Comparison of ENCODE assay signal across 9 cellular contexts in genomic region chr12:23055004-23055403, GRCh38.
DNase-seq lines count a peak whose midpoint lies in the region; ATAC-seq, FAIRE-seq and TF ChIP-seq lines count a peak whose summit lies in the region.
"Had no signal": no experiment of that assay in that cellular context is flagged by ENCODE, and none has a peak within 500 bp of the region (broad histone marks: within the 10 kb centered on the region; RNA-seq: fewer than 3 reads in every experiment).

No MANE protein-coding gene starts in this region.

- no peak overlapping the region for H3K4me2 ChIP-seq in hepatocyte

- H3K4me1 ChIP-seq in hepatocyte (ENCODE audit: insufficient read depth) = no peaks in the 10 kb centered on the region

- H3K9me2 ChIP-seq in hepatocyte (replicated peaks; ENCODE audit: insufficient read depth) = no peaks in the 10 kb centered on the region

- no peaks in the 10 kb centered on the region for H4K20me1 ChIP-seq in hepatocyte (ENCODE audit: insufficient read depth, poor library complexity, severe bottlenecking)

- H2AFZ ChIP-seq in hepatocyte = no peak overlapping the region

- no peaks in the 10 kb centered on the region for H3K9me3 ChIP-seq in hepatocyte (ENCODE audit: low read depth)

- no peaks in the 10 kb centered on the region for H3K36me3 ChIP-seq in hepatocyte (replicated peaks; ENCODE audit: insufficient read depth, low read depth)

- WGBS in hepatocyte (ENCODE audit: low lambda C conversion rate, missing lambda C conversion rate) = 8% methylated on average over 4 of the region's 4 CpGs

- H3K4me3 ChIP-seq in hepatocyte = no peak overlapping the region

- no peak overlapping the region for H3K27ac ChIP-seq in hepatocyte

- no peaks in the 10 kb centered on the region for H3K79me2 ChIP-seq in hepatocyte

- H3K27me3 ChIP-seq in hepatocyte = no peaks in the 10 kb centered on the region

- peak; percentile 61 for TF ChIP-seq CTCF in hepatocyte (IDR thresholded peaks at IDR 0.05; ENCODE audit: poor library complexity)

- DNase-seq in COLO829 (ENCODE audit: low spot score) (peak; percentile 56), HCEC 1CT (peak; percentile 11), RCC 7860 (ENCODE audit: low spot score) (peak; percentile 8), hepatocyte (ENCODE audit: low spot score) (peak; percentile 54), NCI-H2029 treated with DMSO at 0.1 percent for 48 hours (lab: John Stamatoyannopoulos, UW) (no peak), epidermal melanocyte (ENCODE audit: insufficient read length, low spot score) (no peak)
- DNase-seq: activated CD4-positive, CD25-positive, alpha-beta regulatory T cell had no signal

- no peak for FAIRE-seq in RCC 7860 (lab: Jason Lieb, UNC)

- ATAC-seq in HG03097 (IDR thresholded peaks at IDR 0.05; ENCODE audit: low FRiP score, unreplicated experiment) = no peak
- ATAC-seq in HG02981 (IDR thresholded peaks at IDR 0.05; ENCODE audit: unreplicated experiment) = no peak

Comparison
In these comparisons a context has a peak if more than half of its experiments do, and no peak if none do; other contexts are left out.
1. DNase-seq: peak in COLO829 (single experiment), HCEC 1CT (single experiment), RCC 7860 (single experiment) and hepatocyte (single experiment); none in NCI-H2029 treated with DMSO at 0.1 percent for 48 hours (single experiment) and epidermal melanocyte (single experiment).